ENCODE assay signal across 8 cellular contexts in genomic region chr15:75335705-75336355, GRCh38. TPM values are rescaled to one million over a fixed set of nuclear protein-coding genes. Genes with fewer than 3 reads are reported as not detected.
DNase-seq lines count a peak whose midpoint lies in the region; ATAC-seq and FAIRE-seq lines count a peak whose summit lies in the region.

Gene COMMD4, plus strand, starts transcription at chr15:75336063. Its CDS starts 27 bp downstream, at chr15:75336090.

- no peaks in the 10 kb centered on the region for H3K9me3 Mint-ChIP-seq in activated naive CD4-positive, alpha-beta T cell treated with anti-CD3 and anti-CD28 coated beads for 36 hours

- H2AFZ ChIP-seq in neuron (ENCODE audit: low read depth, low read length): peak within 1 kb of the TSS; percentile 96

- DNase-seq in AG20443 (ENCODE audit: low spot score): peak; percentile 89
- DNase-seq in MG63: peak; percentile 97
- peak; percentile 96 for DNase-seq in SK-N-DZ (ENCODE audit: low spot score)
- DNase-seq in activated naive CD4-positive, alpha-beta T cell treated with anti-CD3 and anti-CD28 coated beads for 36 hours: peak; percentile 96
- peak; percentile 67 to 73 for DNase-seq in frontal cortex (ENCODE audit: low spot score in 2 of 2)

- H3K27ac ChIP-seq in stomach smooth muscle (ENCODE audit: low read length): peak within 1 kb of the TSS; percentile 41

- H3K36me3 Mint-ChIP-seq in activated naive CD4-positive, alpha-beta T cell treated with anti-CD3 and anti-CD28 coated beads for 36 hours (ENCODE audit: low read depth): peaks cover 6% of the 10 kb centered on the region

- H3K27me3 Mint-ChIP-seq in activated naive CD4-positive, alpha-beta T cell treated with anti-CD3 and anti-CD28 coated beads for 36 hours (ENCODE audit: low read depth): no peaks in the 10 kb centered on the region

- no peak for FAIRE-seq in frontal cortex (lab: Jason Lieb, UNC)

- H3K27me3 ChIP-seq in MG63 (no peaks in the 10 kb centered on the region), neuron (ENCODE audit: insufficient read depth, low read length) (no peaks in the 10 kb centered on the region), stomach smooth muscle (ENCODE audit: control insufficient read depth in 1 of 2, insufficient read depth in 2 of 2, low read length in 2 of 2) (no peaks in the 10 kb centered on the region)

- peak; percentile 82 for ATAC-seq in GM19395 (IDR thresholded peaks at IDR 0.05; ENCODE audit: unreplicated experiment)

- H3K4me1 ChIP-seq in neuron (ENCODE audit: insufficient read depth, low read length): peaks cover 12% of the 10 kb centered on the region
- peaks cover 8% of the 10 kb centered on the region for H3K4me1 ChIP-seq in stomach smooth muscle (ENCODE audit: control insufficient read depth, insufficient read depth, low read length)

- H3K4me1 Mint-ChIP-seq in activated naive CD4-positive, alpha-beta T cell treated with anti-CD3 and anti-CD28 coated beads for 36 hours (ENCODE audit: low read depth): peaks cover 21% of the 10 kb centered on the region

- H3K4me3 ChIP-seq in MG63 (peak within 1 kb of the TSS; percentile 71), neuron (ENCODE audit: low read length) (peak within 1 kb of the TSS; percentile 81), stomach smooth muscle (ENCODE audit: low read length in 2 of 2) (peak within 1 kb of the TSS; percentile 65 to 81)

- H3K9me3 ChIP-seq in MG63 (no peaks in the 10 kb centered on the region), neuron (ENCODE audit: low read length) (no peaks in the 10 kb centered on the region), stomach smooth muscle (ENCODE audit: control insufficient read depth in 2 of 2, low read length in 2 of 2) (no peaks in the 10 kb centered on the region)

- CTCF ChIA-PET in activated naive CD4-positive, alpha-beta T cell treated with anti-CD3 and anti-CD28 coated beads for 36 hours (lab: Charles Lee): interaction anchor here (0.6 to 1.7 kb wide), 3 partner anchors 32 to 47 kb away, joined by 3 to 7 read pairs (median 4); partner anchors contain the start of gene MAN2C1

- intact Hi-C loops in activated naive CD4-positive, alpha-beta T cell treated with anti-CD3 and anti-CD28 coated beads for 36 hours (cut with micrococcal nuclease): loop anchor here (10.0 kb wide), 1 partner anchor 131 kb away; the partner anchor contains the start of gene C15orf39

- peaks cover 3% of the 10 kb centered on the region; the same call in 1 of the 2 replicates for H3K36me3 ChIP-seq in MG63
- peaks cover 18% of the 10 kb centered on the region for H3K36me3 ChIP-seq in neuron (ENCODE audit: insufficient read depth, low read length)
- H3K36me3 ChIP-seq in stomach smooth muscle (ENCODE audit: control insufficient read depth in 2 of 2, insufficient read depth in 2 of 2, low read length in 2 of 2): peaks cover 1 to 5% of the 10 kb centered on the region in 2 donors

- H3K4me3 Mint-ChIP-seq in activated naive CD4-positive, alpha-beta T cell treated with anti-CD3 and anti-CD28 coated beads for 36 hours: peak within 1 kb of the TSS; percentile 97

- H3K9ac ChIP-seq in stomach smooth muscle (ENCODE audit: low read length in 2 of 2): peak within 1 kb of the TSS; percentile 54 to 85

- H3K27ac Mint-ChIP-seq in activated naive CD4-positive, alpha-beta T cell treated with anti-CD3 and anti-CD28 coated beads for 36 hours: peak within 1 kb of the TSS; percentile 81

RNA-seq across cellular contexts. Expression of gene COMMD4, which starts in this region (rescaled TPM):
- 100 and 144 TPM in 2 replicates for total RNA-seq in MG63 (2014; rRNA removed; shearing (Covaris generic); ENCODE audit: low replicate concordance)
- polyA plus RNA-seq in SK-N-DZ (2014; cell fraction: cytosol; rRNA removed): 168 and 267 TPM in 2 replicates
- 439 and 507 TPM in 2 replicates for polyA plus RNA-seq in SK-N-DZ (2014; cell fraction: nucleus; rRNA removed)
- total RNA-seq in activated naive CD4-positive, alpha-beta T cell treated with anti-CD3 and anti-CD28 coated beads for 36 hours: 10 to 100 TPM; 65.8 to 70.4 TPM
- total RNA-seq in frontal cortex: 21.2 TPM

Comparison
In these comparisons a context has a peak if more than half of its experiments do, and no peak if none do; other contexts are left out.
1. Peak in every context shown above with its lines: DNase-seq, ATAC-seq, H3K4me3 ChIP-seq and H3K27ac ChIP-seq.